ENCODE assay signal across 17 cellular contexts in genomic region chr13:44176173-44176572, GRCh38.
DNase-seq lines count a peak whose midpoint lies in the region; ATAC-seq, FAIRE-seq and TF ChIP-seq lines count a peak whose summit lies in the region.
"Had no signal": no experiment of that assay in that cellular context is flagged by ENCODE, and none has a peak within 500 bp of the region (broad histone marks: within the 10 kb centered on the region; RNA-seq: fewer than 3 reads in every experiment).

No MANE protein-coding gene starts in this region.

- peak overlapping the region; percentile 54 for H2AFZ ChIP-seq in neural progenitor cell (replicated peaks)

- no peaks in the 10 kb centered on the region for H3K9me3 ChIP-seq in esophagus muscularis mucosa
- H3K9me3 ChIP-seq in neural progenitor cell (ENCODE audit: low read depth) = no peaks in the 10 kb centered on the region
- H3K9me3 ChIP-seq in tibial artery = no peaks in the 10 kb centered on the region
- no peaks in the 10 kb centered on the region for H3K9me3 ChIP-seq in pancreas
- H3K9me3 ChIP-seq: BLaER1, HAP-1 had no signal

- peaks cover 4% of the 10 kb centered on the region for H3K27me3 Mint-ChIP-seq in activated naive CD4-positive, alpha-beta T cell treated with anti-CD3 and anti-CD28 coated beads, Interleukin-2, amount 50 U/mL, for 24 hours
- H3K27me3 Mint-ChIP-seq in activated naive CD4-positive, alpha-beta T cell treated with anti-CD3 and anti-CD28 coated beads for 36 hours (ENCODE audit: low read depth) = no peaks in the 10 kb centered on the region
- H3K27me3 Mint-ChIP-seq in neural progenitor cell (ENCODE audit: insufficient read depth, low read depth) (peaks cover 6% of the 10 kb centered on the region), endothelial cell (ENCODE audit: unreplicated experiment) (peaks cover 2% of the 10 kb centered on the region)

- no peak for TF ChIP-seq CTCF in esophagus muscularis mucosa (IDR thresholded peaks at IDR 0.05)
- TF ChIP-seq CTCF in neural progenitor cell (IDR thresholded peaks at IDR 0.05) = no peak
- no peak for TF ChIP-seq CTCF in tibial artery (IDR thresholded peaks at IDR 0.05)
- no peak for TF ChIP-seq CTCF in endothelial cell (IDR thresholded peaks at IDR 0.05; ENCODE audit: unreplicated experiment)
- no peak for TF ChIP-seq CTCF in pancreas (IDR thresholded peaks at IDR 0.05)

- H3K27me3 ChIP-seq in esophagus muscularis mucosa (no peaks in the 10 kb centered on the region), neural progenitor cell (no peaks in the 10 kb centered on the region), tibial artery (no peaks in the 10 kb centered on the region), pancreas (no peaks in the 10 kb centered on the region)
- H3K27me3 ChIP-seq: BLaER1 had no signal

- H3K27ac ChIP-seq in esophagus muscularis mucosa (replicated peaks in 1 of 4) (peak overlapping the region; percentile 48 to 61 (median 57)), neural progenitor cell (no peak overlapping the region), tibial artery (peak overlapping the region; percentile 13 to 77), pancreas (no peak overlapping the region)
- H3K27ac ChIP-seq: 22Rv1, BLaER1, HL-60 had no signal

- CTCF ChIA-PET in activated naive CD4-positive, alpha-beta T cell treated with anti-CD3 and anti-CD28 coated beads for 36 hours (lab: Charles Lee) = no interaction called here

- no peak for DNase-seq in activated naive CD4-positive, alpha-beta T cell treated with anti-CD3 and anti-CD28 coated beads for 36 hours
- DNase-seq in esophagus muscularis mucosa (ENCODE audit: extremely low spot score) (peak; percentile 8), neural progenitor cell (ENCODE audit: low spot score) (no peak), tibial artery (no peak), endothelial cell (ENCODE audit: low spot score) (no peak), DMS53 treated with DMSO at 0.1 percent for 48 hours (lab: John Stamatoyannopoulos, UW; ENCODE audit: unreplicated experiment) (no peak), pancreas (no peak)
- DNase-seq: AML-193; Caco-2; CD8-positive, alpha-beta memory T cell; DMS53 had no signal

- no peak for FAIRE-seq in pancreas (lab: Jason Lieb, UNC)
- FAIRE-seq: H1 had no signal

- no peaks in the 10 kb centered on the region for H3K36me3 ChIP-seq in esophagus muscularis mucosa
- no peaks in the 10 kb centered on the region for H3K36me3 ChIP-seq in neural progenitor cell
- no peaks in the 10 kb centered on the region for H3K36me3 ChIP-seq in tibial artery
- no peaks in the 10 kb centered on the region for H3K36me3 ChIP-seq in pancreas
- H3K36me3 ChIP-seq: BLaER1, HAP-1 had no signal

- no peak for TF ChIP-seq EP300 in esophagus muscularis mucosa (IDR thresholded peaks at IDR 0.05)

- no peak for TF ChIP-seq POLR2A in esophagus muscularis mucosa (IDR thresholded peaks at IDR 0.05; ENCODE audit: low read depth)

- WGBS in esophagus muscularis mucosa = no CpG with 5 or more reads among the region's 1 CpG
- no CpG with 5 or more reads among the region's 1 CpG for WGBS in pancreas, 2 donors

- H3K9me3 Mint-ChIP-seq in activated naive CD4-positive, alpha-beta T cell treated with anti-CD3 and anti-CD28 coated beads, Interleukin-2, amount 50 U/mL, for 24 hours = no peaks in the 10 kb centered on the region
- no peaks in the 10 kb centered on the region for H3K9me3 Mint-ChIP-seq in activated naive CD4-positive, alpha-beta T cell treated with anti-CD3 and anti-CD28 coated beads for 36 hours
- H3K9me3 Mint-ChIP-seq in neural progenitor cell (peaks cover 5% of the 10 kb centered on the region), endothelial cell (ENCODE audit: unreplicated experiment) (no peaks in the 10 kb centered on the region)
- H3K9me3 Mint-ChIP-seq: CD8-positive, alpha-beta memory T cell had no signal

- H3F3A ChIP-seq in neural progenitor cell (ENCODE audit: low read depth) = no peaks in the 10 kb centered on the region

- no peak overlapping the region for H3K9ac ChIP-seq in neural progenitor cell
- H3K9ac ChIP-seq: BLaER1 had no signal

- no peaks in the 10 kb centered on the region for H3K36me3 Mint-ChIP-seq in activated naive CD4-positive, alpha-beta T cell treated with anti-CD3 and anti-CD28 coated beads, Interleukin-2, amount 50 U/mL, for 24 hours
- H3K36me3 Mint-ChIP-seq in activated naive CD4-positive, alpha-beta T cell treated with anti-CD3 and anti-CD28 coated beads for 36 hours (ENCODE audit: low read depth) = no peaks in the 10 kb centered on the region
- no peaks in the 10 kb centered on the region for H3K36me3 Mint-ChIP-seq in neural progenitor cell
- peaks cover 4% of the 10 kb centered on the region for H3K36me3 Mint-ChIP-seq in endothelial cell (ENCODE audit: low read depth, unreplicated experiment)
- H3K36me3 Mint-ChIP-seq: CD8-positive, alpha-beta memory T cell had no signal

- peak overlapping the region; percentile 60 for H3K27ac Mint-ChIP-seq in activated naive CD4-positive, alpha-beta T cell treated with anti-CD3 and anti-CD28 coated beads, Interleukin-2, amount 50 U/mL, for 24 hours
- no peak overlapping the region for H3K27ac Mint-ChIP-seq in activated naive CD4-positive, alpha-beta T cell treated with anti-CD3 and anti-CD28 coated beads for 36 hours
- H3K27ac Mint-ChIP-seq in neural progenitor cell = no peak overlapping the region
- H3K27ac Mint-ChIP-seq in endothelial cell (ENCODE audit: unreplicated experiment) = no peak overlapping the region
- H3K27ac Mint-ChIP-seq: CD8-positive, alpha-beta memory T cell had no signal

- no peaks in the 10 kb centered on the region for H3K79me2 ChIP-seq in neural progenitor cell (ENCODE audit: low read depth)

- H4K20me1 ChIP-seq in neural progenitor cell (ENCODE audit: low read depth) = no peaks in the 10 kb centered on the region
- H4K20me1 ChIP-seq: BLaER1 had no signal

- H3K4me1 ChIP-seq in esophagus muscularis mucosa (peaks cover 10 to 32% (median 28%) of the 10 kb centered on the region in 4 donors), neural progenitor cell (no peaks in the 10 kb centered on the region), tibial artery (peaks cover 0 to 29% (median 15%) of the 10 kb centered on the region in 4 donors), pancreas (no peaks in the 10 kb centered on the region)
- H3K4me1 ChIP-seq: BLaER1, HAP-1 had no signal

- ATAC-seq in pancreas = no peak

- H3K4me3 ChIP-seq in esophagus muscularis mucosa (no peak overlapping the region), neural progenitor cell (no peak overlapping the region), tibial artery (no peak overlapping the region), pancreas (no peak overlapping the region)
- H3K4me3 ChIP-seq: BLaER1, HAP-1 had no signal

- no peaks in the 10 kb centered on the region for H3K4me1 Mint-ChIP-seq in activated naive CD4-positive, alpha-beta T cell treated with anti-CD3 and anti-CD28 coated beads, Interleukin-2, amount 50 U/mL, for 24 hours
- no peaks in the 10 kb centered on the region for H3K4me1 Mint-ChIP-seq in activated naive CD4-positive, alpha-beta T cell treated with anti-CD3 and anti-CD28 coated beads for 36 hours (ENCODE audit: low read depth)
- peaks cover 7% of the 10 kb centered on the region for H3K4me1 Mint-ChIP-seq in neural progenitor cell
- no peaks in the 10 kb centered on the region for H3K4me1 Mint-ChIP-seq in endothelial cell (ENCODE audit: unreplicated experiment)
- H3K4me1 Mint-ChIP-seq: CD8-positive, alpha-beta memory T cell had no signal

- H3K4me2 ChIP-seq in neural progenitor cell = no peak overlapping the region
- H3K4me2 ChIP-seq: BLaER1 had no signal

- intact Hi-C loops in activated naive CD4-positive, alpha-beta T cell treated with anti-CD3 and anti-CD28 coated beads for 36 hours (cut with micrococcal nuclease) = no loop called here
- intact Hi-C loops in esophagus muscularis mucosa (cut with DNase I) = no loop called here
- intact Hi-C loops in tibial artery (cut with DNase I; ENCODE audit: low total_unique reads) = no loop called here
- intact Hi-C loops in pancreas (cut with DNase I) = no loop called here

- no peak overlapping the region for H3K4me3 Mint-ChIP-seq in activated naive CD4-positive, alpha-beta T cell treated with anti-CD3 and anti-CD28 coated beads, Interleukin-2, amount 50 U/mL, for 24 hours
- no peak overlapping the region for H3K4me3 Mint-ChIP-seq in activated naive CD4-positive, alpha-beta T cell treated with anti-CD3 and anti-CD28 coated beads for 36 hours
- no peak overlapping the region for H3K4me3 Mint-ChIP-seq in neural progenitor cell
- no peak overlapping the region for H3K4me3 Mint-ChIP-seq in endothelial cell (ENCODE audit: unreplicated experiment)
- H3K4me3 Mint-ChIP-seq: CD8-positive, alpha-beta memory T cell had no signal

Comparison
In these comparisons a context has a peak if more than half of its experiments do, and no peak if none do; other contexts are left out.
1. H3K27ac ChIP-seq: peak in esophagus muscularis mucosa (4 of 4) and tibial artery (2 of 2); none in neural progenitor cell (single experiment) and pancreas (0 of 4).